ENCODE assay signal across 24 cellular contexts in the genomic region with DNA sequence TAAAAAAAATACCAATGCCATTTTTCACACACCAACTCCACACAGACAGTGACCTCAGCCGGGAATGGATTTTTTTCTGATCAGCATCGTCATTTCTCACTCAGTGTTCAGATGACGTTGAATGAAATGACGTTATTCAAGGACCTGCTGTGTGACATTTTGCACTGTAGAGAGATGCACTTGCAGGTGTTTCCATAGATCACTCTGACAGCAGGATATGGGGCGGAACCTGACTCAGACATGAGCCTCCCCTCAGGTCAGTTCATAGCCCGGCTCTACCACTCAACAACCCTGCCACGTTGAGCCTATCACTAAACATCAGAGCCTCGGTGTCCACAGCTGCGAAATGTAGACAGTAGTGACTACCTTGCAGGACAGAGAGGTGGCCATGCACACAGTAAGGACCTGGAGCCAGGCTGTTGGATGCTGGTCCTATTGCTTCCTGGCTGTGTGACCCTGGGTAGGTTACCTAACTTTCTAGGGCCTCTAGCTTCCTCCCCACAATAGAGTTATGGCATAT. TPM values are rescaled to one million over a fixed set of nuclear protein-coding genes. Genes with fewer than 3 reads are reported as not detected.
A peak's percentile ranks its signal among the peaks of the same experiment; 100 is the strongest.
DNase-seq lines count a peak whose midpoint lies in the region; ATAC-seq, FAIRE-seq and TF ChIP-seq lines count a peak whose summit lies in the region.
"Had no signal": no experiment of that assay in that cellular context is flagged by ENCODE, and none has a peak within 500 bp of the region (broad histone marks: within the 10 kb centered on the region; RNA-seq: fewer than 3 reads in every experiment).

No MANE protein-coding gene starts in this region.

- peak overlapping the region; percentile 41 for H3K27ac Mint-ChIP-seq in activated naive CD8-positive, alpha-beta T cell
- H3K27ac Mint-ChIP-seq in activated naive CD8-positive, alpha-beta T cell treated with anti-CD3 and anti-CD28 coated beads for 36 hours: no peak overlapping the region

- CTCF ChIA-PET in K562 (lab: Yijun Ruan, JAX; ENCODE audit: low intra/inter-chr PET ratio): no interaction called here

- peaks cover 27% of the 10 kb centered on the region for H3K4me1 Mint-ChIP-seq in activated naive CD8-positive, alpha-beta T cell (ENCODE audit: low read depth)
- peaks cover 13% of the 10 kb centered on the region for H3K4me1 Mint-ChIP-seq in activated naive CD8-positive, alpha-beta T cell treated with anti-CD3 and anti-CD28 coated beads for 36 hours

- POLR2A ChIA-PET in K562 (lab: Yijun Ruan, JAX): no interaction called here

- H3K27me3 ChIP-seq in K562 (ENCODE audit: control insufficient read depth in 2 of 2, insufficient read depth in 2 of 2, low read length in 2 of 2): peaks cover 2 to 41% of the 10 kb centered on the region in 2 experiments; a peak in 3 of 5 replicates
- H3K27me3 ChIP-seq: BLaER1 treated with 17β-estradiol and CSF1 and Interleukin-3, amounts not matched to agents 10 nM and 100 nM; SJCRH30 had no signal

- H3K27me3 Mint-ChIP-seq in activated naive CD8-positive, alpha-beta T cell: no peaks in the 10 kb centered on the region
- no peaks in the 10 kb centered on the region for H3K27me3 Mint-ChIP-seq in activated naive CD8-positive, alpha-beta T cell treated with anti-CD3 and anti-CD28 coated beads for 36 hours
- H3K27me3 Mint-ChIP-seq: CD4-positive, alpha-beta memory T cell had no signal

- TF ChIP-seq POLR2A in K562 (conservative IDR thresholded peaks at IDR 0.05): no peak

- BruUV-seq in K562 (replicated peaks; lab: Mats Ljungman, UMichigan): no TSS peak

- DNase-seq in activated naive CD8-positive, alpha-beta T cell treated with anti-CD3 and anti-CD28 coated beads for 36 hours: no peak
- no peak for DNase-seq in K562 (ENCODE audit: extremely low read depth in 1 of 4, low spot score in 3 of 4)
- DNase-seq in kidney tubule cell (ENCODE audit: low spot score): peak; percentile 10
- peak; percentile 16 for DNase-seq in stimulated activated CD8-positive, alpha-beta memory T cell treated with anti-CD3 and anti-CD28 coated beads, Interleukin-4, amount 100 ng/mL, for 48 hours
- DNase-seq in putamen (ENCODE audit: low spot score): no peak
- DNase-seq in NOMO-1 (lab: John Stamatoyannopoulos, UW; ENCODE audit: unreplicated experiment in 2 of 2): no peak
- DNase-seq: ACHN; Caco-2; CD4-positive, alpha-beta memory T cell; DMS 273 treated with DMSO at 0.1 percent for 48 hours; KBM-7; NCI-H1092; NCI-H146; NCI-H2029; NCI-H226; NCI-H524 treated with DMSO at 0.1 percent for 48 hours; OCI-M1; SJCRH30 had no signal

- H3K4me2 ChIP-seq in K562 (ENCODE audit: insufficient read depth, low read length): no peak overlapping the region
- H3K4me2 ChIP-seq: BLaER1 treated with 17β-estradiol and CSF1 and Interleukin-3, amounts not matched to agents 10 nM and 100 nM had no signal

- no peaks in the 10 kb centered on the region for H3K36me3 ChIP-seq in K562 (ENCODE audit: control insufficient read depth, insufficient read depth, low read length)
- H3K36me3 ChIP-seq: HAP-1, SJCRH30 had no signal

- H3K4me3 Mint-ChIP-seq in activated naive CD8-positive, alpha-beta T cell: no peak overlapping the region
- no peak overlapping the region for H3K4me3 Mint-ChIP-seq in activated naive CD8-positive, alpha-beta T cell treated with anti-CD3 and anti-CD28 coated beads for 36 hours
- H3K4me3 Mint-ChIP-seq: CD4-positive, alpha-beta memory T cell had no signal

- no peak for FAIRE-seq in K562 (lab: Jason Lieb, UNC)
- FAIRE-seq: GM12891, RCC 7860 had no signal

- H3K79me2 ChIP-seq in K562 (ENCODE audit: control insufficient read depth, insufficient read depth, low read length): no peaks in the 10 kb centered on the region

- no peak overlapping the region for H2AFZ ChIP-seq in K562 (ENCODE audit: low read depth, low read length)

- no peaks in the 10 kb centered on the region; the same call in 1 of the 2 replicates for H4K20me1 ChIP-seq in K562 (replicated peaks; ENCODE audit: control insufficient read depth, insufficient read depth, low read length)
- H4K20me1 ChIP-seq: BLaER1 treated with 17β-estradiol and CSF1 and Interleukin-3, amounts not matched to agents 10 nM and 100 nM had no signal

- intact Hi-C loops in K562 (cut with micrococcal nuclease): no loop called here

- H3K4me3 ChIP-seq in K562: no peak overlapping the region
- H3K4me3 ChIP-seq: BLaER1 treated with 17β-estradiol and CSF1 and Interleukin-3, amounts not matched to agents 10 nM and 100 nM; HAP-1; SJCRH30 had no signal

- no peak for ATAC-seq in K562

- WGBS in K562 (ENCODE audit: insufficient coverage, low coverage, missing lambda C conversion rate): 2% methylated on average over 9 of the region's 9 CpGs

- in situ Hi-C loops in K562 (cut with MboI): loop anchor here (5.0 to 25.0 kb wide), 2 partner anchors 72 to 1008 kb away; no protein-coding TSS in a partner anchor

- H3K4me1 ChIP-seq in K562 (replicated peaks in 1 of 2; ENCODE audit: control insufficient read depth in 2 of 2, insufficient read depth in 2 of 2, low read length in 2 of 2): peaks cover 2 to 5% of the 10 kb centered on the region in 2 experiments; a peak in 3 of 5 replicates
- H3K4me1 ChIP-seq: BLaER1 treated with 17β-estradiol and CSF1 and Interleukin-3, amounts not matched to agents 10 nM and 100 nM; Caco-2; HAP-1; SJCRH30 had no signal

- TF ChIP-seq CTCF in K562 (IDR thresholded peaks at IDR 0.05 in 2 of 3, conservative IDR thresholded peaks at IDR 0.05 in 1 of 3; ENCODE audit: insufficient read depth in 2 of 3, low read depth in 1 of 3, low read length in 3 of 3): no peak

- no peak for TF ChIP-seq EP300 in K562 (IDR thresholded peaks at IDR 0.05; ENCODE audit: low read length)

- peaks cover 26% of the 10 kb centered on the region for H3K36me3 Mint-ChIP-seq in activated naive CD8-positive, alpha-beta T cell
- H3K36me3 Mint-ChIP-seq in activated naive CD8-positive, alpha-beta T cell treated with anti-CD3 and anti-CD28 coated beads for 36 hours: peaks cover 35% of the 10 kb centered on the region

- no peak overlapping the region for H3K9ac ChIP-seq in K562 (ENCODE audit: insufficient read depth in 1 of 2, low read depth in 2 of 2, low read length in 2 of 2)
- H3K9ac ChIP-seq: BLaER1 treated with 17β-estradiol and CSF1 and Interleukin-3, amounts not matched to agents 10 nM and 100 nM had no signal

- no peak overlapping the region for H3K27ac ChIP-seq in K562 (ENCODE audit: extremely low read depth, low read depth, low read length)
- H3K27ac ChIP-seq: BLaER1 treated with 17β-estradiol and CSF1 and Interleukin-3, amounts not matched to agents 10 nM and 100 nM; SJCRH30 had no signal

- no peak for TF ChIP-seq RAD21 in K562 (CRISPR knock-in tag; conservative IDR thresholded peaks at IDR 0.05 in 1 of 2, IDR thresholded peaks at IDR 0.05 in 1 of 2)

- H3K9me3 ChIP-seq in K562 (replicated peaks; ENCODE audit: control insufficient read depth, insufficient read depth, low read depth, low read length): no peaks in the 10 kb centered on the region
- H3K9me3 ChIP-seq: SJCRH30 had no signal

- H3K9me3 Mint-ChIP-seq in activated naive CD8-positive, alpha-beta T cell (ENCODE audit: low read depth): peaks cover 19% of the 10 kb centered on the region
- H3K9me3 Mint-ChIP-seq in activated naive CD8-positive, alpha-beta T cell treated with anti-CD3 and anti-CD28 coated beads for 36 hours: peaks cover 22% of the 10 kb centered on the region

- no peaks in the 10 kb centered on the region for H3K9me1 ChIP-seq in K562 (ENCODE audit: control insufficient read depth, insufficient read depth, low read length)

TF ChIP-seq in K562, 482 proteins besides CTCF, POLR2A, EP300 and RAD21:
- TF ChIP-seq ZNF551 (CRISPR knock-in tag; IDR thresholded peaks at IDR 0.05) (no peak), CREB1 (IDR thresholded peaks at IDR 0.05) (0 out of 2 replicates have a peak, but pooled peaks have one; percentile 34), CREB1 (CRISPR knock-in tag; IDR thresholded peaks at IDR 0.05) (no peak), L3MBTL2 (IDR thresholded peaks at IDR 0.05) (no peak)
- TF ChIP-seq, protein P1, sequence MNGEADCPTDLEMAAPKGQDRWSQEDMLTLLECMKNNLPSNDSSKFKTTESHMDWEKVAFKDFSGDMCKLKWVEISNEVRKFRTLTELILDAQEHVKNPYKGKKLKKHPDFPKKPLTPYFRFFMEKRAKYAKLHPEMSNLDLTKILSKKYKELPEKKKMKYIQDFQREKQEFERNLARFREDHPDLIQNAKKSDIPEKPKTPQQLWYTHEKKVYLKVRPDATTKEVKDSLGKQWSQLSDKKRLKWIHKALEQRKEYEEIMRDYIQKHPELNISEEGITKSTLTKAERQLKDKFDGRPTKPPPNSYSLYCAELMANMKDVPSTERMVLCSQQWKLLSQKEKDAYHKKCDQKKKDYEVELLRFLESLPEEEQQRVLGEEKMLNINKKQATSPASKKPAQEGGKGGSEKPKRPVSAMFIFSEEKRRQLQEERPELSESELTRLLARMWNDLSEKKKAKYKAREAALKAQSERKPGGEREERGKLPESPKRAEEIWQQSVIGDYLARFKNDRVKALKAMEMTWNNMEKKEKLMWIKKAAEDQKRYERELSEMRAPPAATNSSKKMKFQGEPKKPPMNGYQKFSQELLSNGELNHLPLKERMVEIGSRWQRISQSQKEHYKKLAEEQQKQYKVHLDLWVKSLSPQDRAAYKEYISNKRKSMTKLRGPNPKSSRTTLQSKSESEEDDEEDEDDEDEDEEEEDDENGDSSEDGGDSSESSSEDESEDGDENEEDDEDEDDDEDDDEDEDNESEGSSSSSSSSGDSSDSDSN (IDR thresholded peaks at IDR 0.05; ENCODE audit: borderline replicate concordance in 1 of 2, low read depth in 2 of 2, low read length in 2 of 2): no peak

RNA-seq across cellular contexts. Expression of a gene that starts 41.4 kb away (rescaled TPM):
- not detected for total RNA-seq in activated naive CD8-positive, alpha-beta T cell treated with anti-CD3 and anti-CD28 coated beads for 36 hours
- not detected in 2 replicates for total RNA-seq in K562 (2011; cell fraction: chromatin; rRNA removed; ENCODE audit: low replicate concordance)
- total RNA-seq in K562 (2011; cell fraction: nucleolus; rRNA removed): not detected in 2 replicates
- total RNA-seq in K562 (2011; cell fraction: nucleoplasm; rRNA removed): not detected in 2 replicates
- total RNA-seq in K562 (2014; rRNA removed): not detected in 2 replicates
- not detected in 2 replicates for total RNA-seq in K562 (2014; rRNA removed; fragmentation: Illumina TruSeq; extraction: Trizol)
- total RNA-seq in K562 (2015; rRNA removed; fragmentation: Illumina TruSeq; extraction: Trizol): not detected in 2 replicates
- not detected in 2 replicates for total RNA-seq in K562 (2021)
- polyA plus RNA-seq in K562 (2011; rRNA removed): not detected in 2 replicates
- polyA plus RNA-seq in K562 (2011; cell fraction: cytosol; rRNA removed): not detected in 2 replicates
- not detected in 2 replicates for polyA plus RNA-seq in K562 (2011; cell fraction: nucleus; rRNA removed)
- polyA plus RNA-seq in K562 (2012): 0.07 TPM in 1 of 2 replicates, not detected in the other
- polyA plus RNA-seq in K562 (2014; fragmentation: Illumina TruSeq; extraction: Trizol): not detected in 2 replicates
- polyA plus RNA-seq in K562 (2014; fragmentation: Nextera tagmentation; extraction: Ambion mirVana): not detected
- not detected in 2 replicates for polyA plus RNA-seq in K562 (2014; rRNA removed)
- not detected in 2 replicates for polyA minus RNA-seq in K562 (2011; rRNA and poly(A)+ RNA removed)
- polyA minus RNA-seq in K562 (2011; cell fraction: cytosol; rRNA and poly(A)+ RNA removed): not detected in 2 replicates
- not detected in 2 replicates for polyA minus RNA-seq in K562 (2011; cell fraction: nucleus; rRNA and poly(A)+ RNA removed)
- total RNA-seq: Caco-2; CD4-positive, alpha-beta memory T cell; G401; SJCRH30 had no signal
- polyA plus RNA-seq: CD4-positive, alpha-beta memory T cell had no signal

Comparison
In these comparisons a context has a peak if more than half of its experiments do, and no peak if none do; other contexts are left out.
1. DNase-seq: peak in kidney tubule cell (single experiment) and stimulated activated CD8-positive, alpha-beta memory T cell treated with anti-CD3 and anti-CD28 coated beads, Interleukin-4, amount 100 ng/mL, for 48 hours (single experiment); none in activated naive CD8-positive, alpha-beta T cell treated with anti-CD3 and anti-CD28 coated beads for 36 hours (single experiment), K562 (0 of 4), putamen (single experiment) and NOMO-1 (0 of 2).